In the genomic region with DNA sequence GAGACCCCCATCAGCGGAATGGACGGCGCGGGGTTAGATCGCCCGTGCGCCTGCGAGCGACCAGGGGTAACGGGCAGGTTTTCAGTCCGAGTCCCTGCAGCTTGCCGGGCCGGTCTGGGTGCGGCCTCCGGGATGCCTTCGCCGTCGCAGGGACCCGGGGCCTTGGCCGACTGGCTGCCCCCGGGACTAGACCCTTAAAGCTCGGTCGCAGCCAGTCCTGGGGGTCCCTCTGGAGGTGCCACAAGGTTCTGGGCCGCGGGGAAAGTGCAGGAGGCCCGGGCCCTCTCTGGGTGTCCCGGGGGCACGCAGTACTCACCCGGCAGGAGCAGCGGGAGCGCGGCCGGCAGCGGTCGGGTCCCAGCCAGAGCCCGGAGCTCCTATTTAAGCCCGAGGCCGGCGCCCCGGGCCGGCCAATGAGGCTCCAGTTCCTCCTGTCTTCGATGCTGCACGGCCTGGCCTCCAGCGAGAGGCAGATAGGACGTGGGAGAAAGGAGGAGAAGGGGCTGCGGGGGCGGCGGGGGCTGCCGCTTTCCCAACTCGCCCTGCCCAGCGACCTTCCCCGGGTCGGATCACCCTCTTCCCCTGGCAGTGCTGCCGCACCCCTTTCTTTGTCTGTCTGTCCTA, we compare ENCODE assay signal across 8 cellular contexts. TPM values are rescaled to one million over a fixed set of nuclear protein-coding genes. Genes with fewer than 3 reads are reported as not detected.
DNase-seq lines count a peak whose midpoint lies in the region; ATAC-seq and TF ChIP-seq lines count a peak whose summit lies in the region.

A gene (minus strand): TSS at position 356 of the 624 bp plus-strand sequence.

- H2BK15ac ChIP-seq in mesenchymal stem cell (ENCODE audit: low read depth, poor library complexity, severe bottlenecking): peak within 1 kb of the TSS; percentile 98

- H3K4me1 ChIP-seq in duodenal mucosa (ENCODE audit: control insufficient read depth in 1 of 2, insufficient read depth in 2 of 2, low read length in 2 of 2): peaks cover 8 to 38% of the 10 kb centered on the region in 2 donors
- peaks cover 71% of the 10 kb centered on the region for H3K4me1 ChIP-seq in mesenchymal stem cell (ENCODE audit: control insufficient read depth, insufficient read depth, low read depth, low read length)
- peaks cover 0 to 41% (median 28%) of the 10 kb centered on the region in 4 donors for H3K4me1 ChIP-seq in tibial artery

- peak within 1 kb of the TSS; percentile 73 for H3K4me2 ChIP-seq in mesenchymal stem cell (ENCODE audit: low read length, poor library complexity, severe bottlenecking)

- H3K79me1 ChIP-seq in mesenchymal stem cell (replicated peaks; ENCODE audit: low read length, poor library complexity, severe bottlenecking): peaks cover 17% of the 10 kb centered on the region

- 4% methylated on average over 32 of the region's 54 CpGs for WGBS in mesenchymal stem cell

- no peak within 1 kb of the TSS for H3K4me3 Mint-ChIP-seq in activated CD8-positive, alpha-beta memory T cell treated with anti-CD3 and anti-CD28 coated beads, Interleukin-2, amount 10 ng/mL, durations not matched to agents 7 days and 5 days

- H3K23ac ChIP-seq in mesenchymal stem cell (ENCODE audit: low read length in 2 of 2): peak within 1 kb of the TSS; percentile 15 to 99

- peaks cover 0 to 2% of the 10 kb centered on the region in 2 donors for H3K36me3 ChIP-seq in duodenal mucosa (ENCODE audit: control insufficient read depth in 1 of 2, insufficient read depth in 2 of 2, low read length in 2 of 2)
- peaks cover 36 to 46% of the 10 kb centered on the region in 2 experiments for H3K36me3 ChIP-seq in mesenchymal stem cell (ENCODE audit: control insufficient read depth in 1 of 2, insufficient read depth in 2 of 2, low read depth in 1 of 2, low read length in 2 of 2)
- no peaks in the 10 kb centered on the region for H3K36me3 ChIP-seq in tibial artery

- H3K14ac ChIP-seq in mesenchymal stem cell (ENCODE audit: low read length in 2 of 2): peak within 1 kb of the TSS; percentile 98 to 99

- intact Hi-C loops in tibial artery (cut with DNase I; ENCODE audit: low total_unique reads): no loop called here

- peak within 1 kb of the TSS; percentile 99 to 100 for H3K4ac ChIP-seq in mesenchymal stem cell (ENCODE audit: low read depth in 1 of 2, low read length in 2 of 2)

- no peak within 1 kb of the TSS for H3K27ac Mint-ChIP-seq in activated CD8-positive, alpha-beta memory T cell treated with anti-CD3 and anti-CD28 coated beads, Interleukin-2, amount 10 ng/mL, durations not matched to agents 7 days and 5 days

- peak within 1 kb of the TSS; percentile 99 for H2BK120ac ChIP-seq in mesenchymal stem cell (ENCODE audit: low read depth, low read length)

- peaks cover 22% of the 10 kb centered on the region for H3K4me1 Mint-ChIP-seq in activated CD8-positive, alpha-beta memory T cell treated with anti-CD3 and anti-CD28 coated beads, Interleukin-2, amount 10 ng/mL, durations not matched to agents 7 days and 5 days

- H3K4me3 ChIP-seq in duodenal mucosa (ENCODE audit: low read depth in 1 of 2, low read length in 2 of 2) (peak within 1 kb of the TSS; percentile 35 to 54), mesenchymal stem cell (ENCODE audit: insufficient read depth in 1 of 2, low read depth in 1 of 2, low read length in 2 of 2) (peak within 1 kb of the TSS; percentile 76 to 86), tibial artery (peak within 1 kb of the TSS; percentile 22 to 42)

- H3K27me3 ChIP-seq in duodenal mucosa (ENCODE audit: control insufficient read depth in 1 of 2, insufficient read depth in 2 of 2, low read length in 2 of 2) (peaks cover 22 to 48% of the 10 kb centered on the region in 2 donors), mesenchymal stem cell (ENCODE audit: control insufficient read depth in 1 of 2, insufficient read depth in 1 of 2, low read length in 2 of 2) (no peaks in the 10 kb centered on the region), tibial artery (peaks cover 0 to 45% of the 10 kb centered on the region in 2 donors)

- ATAC-seq in activated CD8-positive, alpha-beta memory T cell treated with anti-CD3 and anti-CD28 coated beads, Interleukin-2, amount 10 ng/mL, durations not matched to agents 7 days and 5 days: no peak
- no peak for ATAC-seq in HG03196 (IDR thresholded peaks at IDR 0.05; ENCODE audit: unreplicated experiment)

- peak within 1 kb of the TSS; percentile 98 for H4K91ac ChIP-seq in mesenchymal stem cell (ENCODE audit: low read length)

- CTCF ChIA-PET in activated CD8-positive, alpha-beta memory T cell treated with anti-CD3 and anti-CD28 coated beads, Interleukin-2, amount 10 ng/mL, durations not matched to agents 7 days and 5 days (lab: Charles Lee): interaction anchor here (0.9 to 3.0 kb wide), 2 partner anchors 28 to 95 kb away, joined by 3 to 7 read pairs; no protein-coding TSS in a partner anchor

- no peak for DNase-seq in activated CD8-positive, alpha-beta memory T cell treated with anti-CD3 and anti-CD28 coated beads, Interleukin-2, amount 10 ng/mL, durations not matched to agents 7 days and 5 days
- DNase-seq in activated CD8-positive, alpha-beta memory T cell treated with anti-CD3 and anti-CD28 coated beads, Interleukin-2, amount 50 U/mL, for 4 hours: no peak
- DNase-seq in mesenchymal stem cell (peak; percentile 89), tibial artery (peak; percentile 54 to 66), NCI-H2029 (lab: John Stamatoyannopoulos, UW) (no peak), NCI-H1092 (lab: John Stamatoyannopoulos, UW) (no peak)

- H2AK5ac ChIP-seq in mesenchymal stem cell (ENCODE audit: low read length, severe bottlenecking): peak within 1 kb of the TSS; percentile 95

- H3K9ac ChIP-seq in duodenal mucosa (ENCODE audit: low read depth in 1 of 2, low read length in 2 of 2) (peak within 1 kb of the TSS in 1 of 2 donors; percentile 26), mesenchymal stem cell (ENCODE audit: low read length) (peak within 1 kb of the TSS; percentile 91)

- peak within 1 kb of the TSS; percentile 32 for H3K27ac ChIP-seq in duodenal mucosa (ENCODE audit: low read depth, low read length)
- peak within 1 kb of the TSS; percentile 96 for H3K27ac ChIP-seq in mesenchymal stem cell (ENCODE audit: low read length, poor library complexity, severe bottlenecking)
- H3K27ac ChIP-seq in tibial artery: peak within 1 kb of the TSS; percentile 27 to 38

- peak within 1 kb of the TSS; percentile 96 for H2BK5ac ChIP-seq in mesenchymal stem cell (ENCODE audit: low read depth, low read length, poor library complexity, severe bottlenecking)

- peaks cover 2% of the 10 kb centered on the region for H3K36me3 Mint-ChIP-seq in activated CD8-positive, alpha-beta memory T cell treated with anti-CD3 and anti-CD28 coated beads, Interleukin-2, amount 10 ng/mL, durations not matched to agents 7 days and 5 days

- H3K9me3 ChIP-seq in duodenal mucosa (ENCODE audit: control insufficient read depth in 1 of 2, low read length in 2 of 2) (no peaks in the 10 kb centered on the region), mesenchymal stem cell (ENCODE audit: control insufficient read depth, low read length) (no peaks in the 10 kb centered on the region), tibial artery (no peaks in the 10 kb centered on the region)

- H2AFZ ChIP-seq in mesenchymal stem cell (ENCODE audit: low read depth, low read length): no peak within 1 kb of the TSS

- peak within 1 kb of the TSS; percentile 77 to 97 for H2BK12ac ChIP-seq in mesenchymal stem cell (ENCODE audit: low read length in 2 of 2)

- H3K27me3 Mint-ChIP-seq in activated CD8-positive, alpha-beta memory T cell treated with anti-CD3 and anti-CD28 coated beads, Interleukin-2, amount 10 ng/mL, durations not matched to agents 7 days and 5 days: peaks cover 27% of the 10 kb centered on the region

- peak within 1 kb of the TSS; percentile 95 for H4K8ac ChIP-seq in mesenchymal stem cell (ENCODE audit: low read length)

- peak within 1 kb of the TSS; percentile 99 to 100 for H3K18ac ChIP-seq in mesenchymal stem cell (ENCODE audit: low read depth in 1 of 2, low read length in 2 of 2)

- no peak for TF ChIP-seq CTCF in tibial artery (IDR thresholded peaks at IDR 0.05)

- no peaks in the 10 kb centered on the region for H3K9me3 Mint-ChIP-seq in activated CD8-positive, alpha-beta memory T cell treated with anti-CD3 and anti-CD28 coated beads, Interleukin-2, amount 10 ng/mL, durations not matched to agents 7 days and 5 days (ENCODE audit: low read depth)

RNA-seq across cellular contexts. Expression of the gene that starts here (rescaled TPM):
- total RNA-seq in activated CD8-positive, alpha-beta memory T cell treated with anti-CD3 and anti-CD28 coated beads, Interleukin-2, amount 10 ng/mL, durations not matched to agents 7 days and 5 days: 10 to 100 TPM; 11.7 to 28.0 TPM
- 3,023 TPM for polyA plus RNA-seq in mesenchymal stem cell (2013, experiment 1 of 2)
- 3,062 TPM for polyA plus RNA-seq in mesenchymal stem cell (2013, experiment 2 of 2)

Comparison
In these comparisons a context has a peak if more than half of its experiments do, and no peak if none do; other contexts are left out.
1. DNase-seq: peak in mesenchymal stem cell (single experiment) and tibial artery (2 of 2); none in activated CD8-positive, alpha-beta memory T cell treated with anti-CD3 and anti-CD28 coated beads, Interleukin-2, amount 10 ng/mL, durations not matched to agents 7 days and 5 days (single experiment), activated CD8-positive, alpha-beta memory T cell treated with anti-CD3 and anti-CD28 coated beads, Interleukin-2, amount 50 U/mL, for 4 hours (single experiment), NCI-H2029 (single experiment) and NCI-H1092 (single experiment).
2. H3K27ac ChIP-seq: peak in every context shown above with its lines; median percentile 96 in mesenchymal stem cell; 32 in tibial artery; 32 in duodenal mucosa.
3. Peak in every context shown above with its lines, with median percentiles within 50 percentile points of each other: H3K4me3 ChIP-seq.